ENCODE assay signal across 1 cellular context in genomic region chr13:110666255-110666533, GRCh38.
TF ChIP-seq lines count a peak whose summit lies in the region.

No MANE protein-coding gene starts in this region.

TF ChIP-seq in GM23338, 12 proteins besides CTCF, POLR2A, EP300 and RAD21 (continued from another document):
- TF ChIP-seq ETS1 (IDR thresholded peaks at IDR 0.05): no peak
- TF ChIP-seq EZH2 (IDR thresholded peaks at IDR 0.05; ENCODE audit: low read depth, unreplicated experiment): no peak
- TF ChIP-seq STAT1 (IDR thresholded peaks at IDR 0.05; ENCODE audit: unreplicated experiment): no peak
- TF ChIP-seq ZNF331 (CRISPR knock-in tag; IDR thresholded peaks at IDR 0.05; ENCODE audit: low read depth): no peak
- TF ChIP-seq CREB1 (CRISPR knock-in tag; IDR thresholded peaks at IDR 0.05; ENCODE audit: low read depth): no peak
